22 cellular contexts compared by ENCODE assay signal in the genomic region with DNA sequence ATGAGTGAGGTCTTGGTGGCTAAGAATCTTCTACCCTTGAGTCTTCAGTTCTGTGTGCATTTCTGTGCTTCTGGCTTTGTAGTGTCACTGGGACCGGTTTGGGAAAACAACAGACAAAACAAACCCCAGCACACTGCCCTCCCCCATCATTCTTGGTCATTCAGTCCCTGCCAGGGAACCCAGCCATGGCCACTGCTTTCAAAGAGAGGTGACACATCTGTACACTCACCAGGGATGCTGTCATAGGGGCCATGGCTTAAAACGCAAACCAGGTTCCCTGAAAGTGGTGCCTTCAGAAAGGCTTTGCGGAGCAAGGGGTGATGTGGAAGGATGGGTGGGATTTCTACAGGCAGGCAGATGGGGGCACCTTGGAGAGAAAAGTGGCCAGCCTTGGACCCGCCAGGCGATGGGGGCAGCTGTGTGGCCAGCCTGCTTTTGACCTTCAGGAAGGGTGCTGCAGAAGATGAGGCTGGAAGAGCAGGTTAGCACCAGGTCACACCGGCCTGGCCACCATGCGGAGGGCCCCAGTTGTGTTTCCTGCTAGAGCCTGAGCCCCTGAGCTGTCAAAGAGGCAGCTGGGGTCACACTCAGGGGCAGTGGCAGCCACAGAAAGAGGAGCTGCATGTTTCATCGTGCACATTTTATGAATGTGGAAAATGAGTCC.
A peak's percentile ranks its signal among the peaks of the same experiment; 100 is the strongest.
DNase-seq lines count a peak whose midpoint lies in the region; ATAC-seq and TF ChIP-seq lines count a peak whose summit lies in the region.
"Had no signal": no experiment of that assay in that cellular context is flagged by ENCODE, and none has a peak within 500 bp of the region (broad histone marks: within the 10 kb centered on the region; RNA-seq: fewer than 3 reads in every experiment).

No MANE protein-coding gene starts in this region.

- no peaks in the 10 kb centered on the region for H3K9me3 ChIP-seq in upper lobe of right lung

- H3K36me3 Mint-ChIP-seq in natural killer cell treated with Interleukin-12 subunit alpha and Interleukin-12 subunit beta and Interleukin-15 and Interleukin-18, amount 100 ng/mL, for 72 hours = no peaks in the 10 kb centered on the region
- no peaks in the 10 kb centered on the region for H3K36me3 Mint-ChIP-seq in natural killer cell
- H3K36me3 Mint-ChIP-seq in chondrocyte (ENCODE audit: low read depth) = no peaks in the 10 kb centered on the region
- H3K36me3 Mint-ChIP-seq: CD8-positive, alpha-beta memory T cell had no signal

- no peaks in the 10 kb centered on the region for H3K36me3 ChIP-seq in upper lobe of right lung

- no peak for ATAC-seq in natural killer cell treated with Interleukin-12 subunit alpha and Interleukin-12 subunit beta and Interleukin-15 and Interleukin-18, amount 100 ng/mL, for 72 hours
- no peak for ATAC-seq in natural killer cell
- no peak for ATAC-seq in upper lobe of right lung
- ATAC-seq in HG03097 (IDR thresholded peaks at IDR 0.05; ENCODE audit: low FRiP score, unreplicated experiment) = no peak
- ATAC-seq: HCT116 had no signal

- peaks cover 12% of the 10 kb centered on the region for H3K27me3 ChIP-seq in upper lobe of right lung

- intact Hi-C loops in natural killer cell (cut with micrococcal nuclease) = no loop called here
- intact Hi-C loops in posterior vena cava (cut with DNase I) = no loop called here
- intact Hi-C loops in upper lobe of right lung (cut with DNase I) = no loop called here

- H3K4me3 Mint-ChIP-seq in natural killer cell treated with Interleukin-12 subunit alpha and Interleukin-12 subunit beta and Interleukin-15 and Interleukin-18, amount 100 ng/mL, for 72 hours = no peak overlapping the region
- H3K4me3 Mint-ChIP-seq in natural killer cell (no peak overlapping the region), chondrocyte (ENCODE audit: unreplicated experiment) (no peak overlapping the region)
- H3K4me3 Mint-ChIP-seq: CD8-positive, alpha-beta memory T cell had no signal

- H3K27me3 Mint-ChIP-seq in natural killer cell treated with Interleukin-12 subunit alpha and Interleukin-12 subunit beta and Interleukin-15 and Interleukin-18, amount 100 ng/mL, for 72 hours = peaks cover 17 to 19% of the 10 kb centered on the region in 2 donors
- H3K27me3 Mint-ChIP-seq in natural killer cell (ENCODE audit: low read depth in 2 of 2) = peaks cover 20 to 26% of the 10 kb centered on the region in 2 donors
- peaks cover 41% of the 10 kb centered on the region for H3K27me3 Mint-ChIP-seq in chondrocyte (ENCODE audit: low read depth)

- H3K4me1 ChIP-seq in upper lobe of right lung = peaks cover 3% of the 10 kb centered on the region

- H3K27ac ChIP-seq in upper lobe of right lung = no peak overlapping the region
- H3K27ac ChIP-seq: C4-2B had no signal

- no peaks in the 10 kb centered on the region for H3K9me3 Mint-ChIP-seq in natural killer cell treated with Interleukin-12 subunit alpha and Interleukin-12 subunit beta and Interleukin-15 and Interleukin-18, amount 100 ng/mL, for 72 hours
- H3K9me3 Mint-ChIP-seq in natural killer cell = no peaks in the 10 kb centered on the region
- H3K9me3 Mint-ChIP-seq in chondrocyte (ENCODE audit: low read depth) = no peaks in the 10 kb centered on the region
- H3K9me3 Mint-ChIP-seq: CD8-positive, alpha-beta memory T cell had no signal

- DNase-seq in natural killer cell treated with Interleukin-12 subunit alpha and Interleukin-12 subunit beta and Interleukin-15 and Interleukin-18, amount 100 ng/mL, for 72 hours (ENCODE audit: low spot score) = peak; percentile 49
- DNase-seq in natural killer cell (no peak), chondrocyte (ENCODE audit: low spot score) (peak; percentile 59), posterior vena cava (ENCODE audit: low spot score) (peak; percentile 68), upper lobe of right lung (peak; percentile 36), Kasumi-1 (lab: John Stamatoyannopoulos, UW) (no peak), NCI-H526 (lab: John Stamatoyannopoulos, UW) (no peak)
- DNase-seq: Calu3, DMS153, GDM1, KG1, NCI-H1105, NCI-H146, NCI-H2029, NCI-H226, NCI-H524, NCI-H82, Right ventricle myocardium superior had no signal

- H3K4me1 Mint-ChIP-seq in natural killer cell treated with Interleukin-12 subunit alpha and Interleukin-12 subunit beta and Interleukin-15 and Interleukin-18, amount 100 ng/mL, for 72 hours (ENCODE audit: low read depth in 2 of 2) = peaks cover 0 to 4% of the 10 kb centered on the region in 2 donors
- peaks cover 0 to 3% of the 10 kb centered on the region in 2 donors for H3K4me1 Mint-ChIP-seq in natural killer cell
- peaks cover 11% of the 10 kb centered on the region for H3K4me1 Mint-ChIP-seq in chondrocyte (ENCODE audit: low read depth)

- TF ChIP-seq CTCF in natural killer cell (IDR thresholded peaks at IDR 0.05) (no peak), chondrocyte (IDR thresholded peaks at IDR 0.05) (no peak), upper lobe of right lung (IDR thresholded peaks at IDR 0.05) (no peak)

- no peak overlapping the region for H3K27ac Mint-ChIP-seq in natural killer cell treated with Interleukin-12 subunit alpha and Interleukin-12 subunit beta and Interleukin-15 and Interleukin-18, amount 100 ng/mL, for 72 hours
- H3K27ac Mint-ChIP-seq in natural killer cell (no peak overlapping the region), chondrocyte (ENCODE audit: unreplicated experiment) (no peak overlapping the region)
- H3K27ac Mint-ChIP-seq: CD8-positive, alpha-beta memory T cell had no signal

- no peak overlapping the region for H3K4me3 ChIP-seq in upper lobe of right lung

Comparison
In these comparisons a context has a peak if more than half of its experiments do, and no peak if none do; other contexts are left out.
1. DNase-seq: peak in natural killer cell treated with Interleukin-12 subunit alpha and Interleukin-12 subunit beta and Interleukin-15 and Interleukin-18, amount 100 ng/mL, for 72 hours (single experiment), chondrocyte (single experiment), posterior vena cava (single experiment) and upper lobe of right lung (single experiment); none in natural killer cell (single experiment), Kasumi-1 (0 of 2) and NCI-H526 (0 of 2).